Comparison of ENCODE assay signal across 3 cellular contexts in genomic region chr10:58244242-58244641, GRCh38.
TF ChIP-seq lines count a peak whose summit lies in the region.

No MANE protein-coding gene starts in this region.

TF ChIP-seq in HEK293, 187 proteins besides CTCF, POLR2A, EP300 and RAD21:
- peak; percentile 65; the same call in 1 of the 2 replicates for TF ChIP-seq ZNF610 (tag by site-specific recombination; IDR thresholded peaks at IDR 0.05; ENCODE audit: borderline replicate concordance)

TF ChIP-seq in K562, 482 proteins besides CTCF, POLR2A, EP300 and RAD21:
- TF ChIP-seq SMAD4 (CRISPR knock-in tag; conservative IDR thresholded peaks at IDR 0.05), result peak; percentile 37; the same call in 1 of the 2 replicates

TF ChIP-seq in HepG2, 621 proteins besides CTCF, POLR2A, EP300 and RAD21:
- TF ChIP-seq ZNF687 (CRISPR knock-in tag; IDR thresholded peaks at IDR 0.05), result peak; percentile 79
TF ChIP-seq in HepG2: peak in this region for 1; not testable (repeated sequence) for 620.
